8 cellular contexts compared by ENCODE assay signal in the genomic region with DNA sequence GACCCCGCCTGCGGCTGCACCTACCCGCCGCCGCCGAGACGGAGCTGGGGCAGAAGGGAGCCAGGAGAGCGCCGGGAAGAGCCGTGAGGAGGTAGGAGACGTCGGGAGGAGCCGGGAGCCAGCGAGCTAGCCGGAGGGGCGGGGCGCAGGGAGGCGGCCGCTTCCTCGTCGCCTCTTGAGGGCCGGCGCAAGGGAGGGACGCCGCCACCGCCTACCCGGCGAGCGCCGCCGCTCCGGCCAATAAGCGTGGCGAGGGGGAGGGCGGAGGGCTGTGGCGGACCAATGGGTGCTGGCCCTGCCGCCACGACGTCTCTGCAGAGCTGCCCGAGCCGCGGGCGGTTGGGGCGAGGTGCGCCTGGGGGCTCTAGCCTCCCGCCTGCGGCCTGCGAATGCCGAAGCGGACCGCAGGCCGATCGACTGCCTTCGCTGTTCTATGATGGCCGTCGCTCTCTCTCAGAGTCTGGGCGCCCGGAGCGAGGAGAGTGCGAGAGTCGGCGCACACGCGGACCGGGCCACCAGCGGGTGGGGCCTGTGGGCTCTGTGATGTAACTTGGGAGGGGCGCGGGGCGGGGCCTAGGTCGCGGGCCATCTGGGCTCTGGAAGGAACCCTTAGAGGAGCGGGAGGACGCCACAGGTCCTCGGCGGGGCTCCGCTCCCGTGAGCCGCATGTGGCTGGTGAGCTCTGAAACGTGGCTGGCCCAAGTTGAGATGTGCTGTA.
DNase-seq lines count a peak whose midpoint lies in the region; ATAC-seq and TF ChIP-seq lines count a peak whose summit lies in the region.

No MANE protein-coding gene starts in this region.

- DNase-seq in BJ (ENCODE audit: low read depth) (peak; percentile 86), GM19240 (ENCODE audit: insufficient read length, low spot score) (peak; percentile 71), NCI-H524 treated with DMSO at 0.1 percent for 48 hours (lab: John Stamatoyannopoulos, UW) (peak; percentile 85), coronary artery (ENCODE audit: low spot score) (peak; percentile 98), left kidney (ENCODE audit: low read depth, low spot score) (peak; percentile 99)
- DNase-seq in activated CD4-positive, alpha-beta T cell treated with anti-CD3 and anti-CD28 coated beads, Interleukin-2, amount 10 ng/mL, durations not matched to agents 24 days and 14 days: peak; percentile 98
- peak; percentile 95 for DNase-seq in stimulated activated CD4-positive, alpha-beta T cell treated with anti-CD3 and anti-CD28 coated beads, Interleukin-1b, Interleukin-23, amount 100 ng/mL, for 48 hours

- peak; percentile 91 for ATAC-seq in HG03457 (IDR thresholded peaks at IDR 0.05; ENCODE audit: unreplicated experiment)

- peak overlapping the region; percentile 95 for H3K4me3 Mint-ChIP-seq in activated CD4-positive, alpha-beta T cell treated with anti-CD3 and anti-CD28 coated beads, Interleukin-2, amount 10 ng/mL, durations not matched to agents 24 days and 14 days

- no peaks in the 10 kb centered on the region for H3K9me3 Mint-ChIP-seq in activated CD4-positive, alpha-beta T cell treated with anti-CD3 and anti-CD28 coated beads, Interleukin-2, amount 10 ng/mL, durations not matched to agents 24 days and 14 days

- H3K36me3 Mint-ChIP-seq in activated CD4-positive, alpha-beta T cell treated with anti-CD3 and anti-CD28 coated beads, Interleukin-2, amount 10 ng/mL, durations not matched to agents 24 days and 14 days (ENCODE audit: low read depth): peaks cover 9% of the 10 kb centered on the region

- CTCF ChIA-PET in BJ (lab: Yijun Ruan, JAX): interaction anchor here (1.1 to 3.3 kb wide), 3 partner anchors 10 to 69 kb away, joined by 3 to 16 read pairs (median 4); no protein-coding TSS in a partner anchor

- intact Hi-C loops in activated CD4-positive, alpha-beta T cell treated with anti-CD3 and anti-CD28 coated beads, Interleukin-2, amount 10 ng/mL, durations not matched to agents 24 days and 14 days (cut with micrococcal nuclease): loop anchor here (1.0 to 10.0 kb wide), 6 partner anchors 23 to 806 kb away; a partner anchor contains a TSS

- H3K36me3 ChIP-seq in BJ (ENCODE audit: control insufficient read depth, insufficient read depth, low read length): no peaks in the 10 kb centered on the region

- H3K4me1 Mint-ChIP-seq in activated CD4-positive, alpha-beta T cell treated with anti-CD3 and anti-CD28 coated beads, Interleukin-2, amount 10 ng/mL, durations not matched to agents 24 days and 14 days: peaks cover 25% of the 10 kb centered on the region

- peak overlapping the region; percentile 96 to 100 for H3K27ac ChIP-seq in coronary artery

- no peak for TF ChIP-seq CTCF in BJ (IDR thresholded peaks at IDR 0.05; ENCODE audit: insufficient read depth, low read depth, low read length)
- TF ChIP-seq CTCF in coronary artery (IDR thresholded peaks at IDR 0.05): no peak

- POLR2A ChIA-PET in BJ (lab: Charles Lee): interaction anchor here (0.5 to 1.6 kb wide), 4 partner anchors 12 to 59 kb away, joined by 3 to 14 read pairs (median 5); no protein-coding TSS in a partner anchor

- peak overlapping the region; percentile 98 for H3K27ac Mint-ChIP-seq in activated CD4-positive, alpha-beta T cell treated with anti-CD3 and anti-CD28 coated beads, Interleukin-2, amount 10 ng/mL, durations not matched to agents 24 days and 14 days

- H3K27me3 Mint-ChIP-seq in activated CD4-positive, alpha-beta T cell treated with anti-CD3 and anti-CD28 coated beads, Interleukin-2, amount 10 ng/mL, durations not matched to agents 24 days and 14 days: peaks cover 7% of the 10 kb centered on the region

- H3K4me3 ChIP-seq in BJ (ENCODE audit: low read depth, low read length) (peak overlapping the region; percentile 83), coronary artery (peak overlapping the region; percentile 95)

- H3K27me3 ChIP-seq in BJ (ENCODE audit: control insufficient read depth, insufficient read depth, low read length): no peaks in the 10 kb centered on the region

Comparison
In these comparisons a context has a peak if more than half of its experiments do, and no peak if none do; other contexts are left out.
1. Peak in every context shown above with its lines: DNase-seq, ATAC-seq, H3K4me3 ChIP-seq and H3K27ac ChIP-seq.